Comparison of ENCODE assay signal across 20 cellular contexts in genomic region chr18:59695551-59695950, GRCh38. TPM values are rescaled to one million over a fixed set of nuclear protein-coding genes. Genes with fewer than 3 reads are reported as not detected.
DNase-seq lines count a peak whose midpoint lies in the region; FAIRE-seq and TF ChIP-seq lines count a peak whose summit lies in the region.
"Had no signal": no experiment of that assay in that cellular context is flagged by ENCODE, and none has a peak within 500 bp of the region (broad histone marks: within the 10 kb centered on the region; RNA-seq: fewer than 3 reads in every experiment).

No MANE protein-coding gene starts in this region.

- peaks cover 40% of the 10 kb centered on the region for H3K36me3 Mint-ChIP-seq in HFFc6 (ENCODE audit: low read depth)
- peaks cover 13% of the 10 kb centered on the region for H3K36me3 Mint-ChIP-seq in astrocyte (ENCODE audit: low read depth, unreplicated experiment)
- H3K36me3 Mint-ChIP-seq: CD4-positive, CD25-positive, alpha-beta regulatory T cell; memory B cell; stimulated activated effector memory CD8-positive, alpha-beta T cell treated with anti-CD3 and anti-CD28 coated beads, Interleukin-12 subunit alpha, Interleukin-12 subunit beta, amount 100 ng/mL, for 72 hours had no signal

- H3K9ac ChIP-seq in astrocyte (ENCODE audit: low read length) (peak overlapping the region; percentile 75), keratinocyte (ENCODE audit: control insufficient read depth, extremely low read depth, insufficient read depth, low read length) (peak overlapping the region; percentile 81), skeletal muscle satellite cell (ENCODE audit: low read depth, low read length) (peak overlapping the region; percentile 95)
- H3K9ac ChIP-seq: SK-N-SH had no signal

- H3K4me1 Mint-ChIP-seq in HFFc6 (ENCODE audit: low read depth) (peaks cover 77% of the 10 kb centered on the region), astrocyte (ENCODE audit: low read depth, unreplicated experiment) (peaks cover 11% of the 10 kb centered on the region)

- H3K4me3 Mint-ChIP-seq in HFFc6 (peak overlapping the region; percentile 96), astrocyte (ENCODE audit: unreplicated experiment) (no peak overlapping the region)
- H3K4me3 Mint-ChIP-seq: memory B cell; stimulated activated effector memory CD8-positive, alpha-beta T cell treated with anti-CD3 and anti-CD28 coated beads, Interleukin-12 subunit alpha, Interleukin-12 subunit beta, amount 100 ng/mL, for 72 hours had no signal

- H3K9me3 Mint-ChIP-seq in HFFc6 (peaks cover 11% of the 10 kb centered on the region), astrocyte (ENCODE audit: unreplicated experiment) (peaks cover 18% of the 10 kb centered on the region)
- H3K9me3 Mint-ChIP-seq: activated naive CD4-positive, alpha-beta T cell treated with anti-CD3 and anti-CD28 coated beads, Interleukin-2, amount 50 U/mL, for 72 hours; CD4-positive, CD25-positive, alpha-beta regulatory T cell; memory B cell; stimulated activated effector memory CD8-positive, alpha-beta T cell treated with anti-CD3 and anti-CD28 coated beads, Interleukin-12 subunit alpha, Interleukin-12 subunit beta, amount 100 ng/mL, for 72 hours had no signal

- H3K27ac Mint-ChIP-seq in HFFc6: peak overlapping the region; percentile 89
- H3K27ac Mint-ChIP-seq in astrocyte (ENCODE audit: unreplicated experiment): no peak overlapping the region
- H3K27ac Mint-ChIP-seq: activated naive CD4-positive, alpha-beta T cell treated with anti-CD3 and anti-CD28 coated beads, Interleukin-2, amount 50 U/mL, for 72 hours; CD4-positive, CD25-positive, alpha-beta regulatory T cell; memory B cell; stimulated activated effector memory CD8-positive, alpha-beta T cell treated with anti-CD3 and anti-CD28 coated beads, Interleukin-12 subunit alpha, Interleukin-12 subunit beta, amount 100 ng/mL, for 72 hours had no signal

- DNase-seq in HFFc6 (no peak), astrocyte (ENCODE audit: low read depth) (no peak), keratinocyte (ENCODE audit: low read depth, low spot score) (no peak), kidney tubule cell (ENCODE audit: low spot score) (no peak), NCI-H1930 (lab: John Stamatoyannopoulos, UW) (no peak)
- DNase-seq in activated naive CD4-positive, alpha-beta T cell (lab: John Stamatoyannopoulos, UW): no peak
- DNase-seq: CD4-positive, CD25-positive, alpha-beta regulatory T cell; dorsolateral prefrontal cortex; NCI-H187; NCI-H524 treated with DMSO at 0.1 percent for 48 hours; PC-9; SK-N-SH; T1000 had no signal

- H4K20me1 ChIP-seq in astrocyte (ENCODE audit: insufficient read depth, low read length) (no peaks in the 10 kb centered on the region), keratinocyte (ENCODE audit: control insufficient read depth, extremely low read depth, insufficient read depth, low read length) (no peaks in the 10 kb centered on the region)

- H3K4me1 ChIP-seq in astrocyte (ENCODE audit: insufficient read depth, low read length) (peaks cover 8% of the 10 kb centered on the region), keratinocyte (ENCODE audit: control insufficient read depth, extremely low read depth, insufficient read depth, low read length) (peaks cover 45% of the 10 kb centered on the region), skeletal muscle satellite cell (ENCODE audit: control insufficient read depth, insufficient read depth, low read length) (peaks cover 54% of the 10 kb centered on the region)

- H3K9me1 ChIP-seq in keratinocyte (ENCODE audit: control insufficient read depth, extremely low read depth, insufficient read depth, low read length): no peaks in the 10 kb centered on the region

- H3K79me2 ChIP-seq in astrocyte (ENCODE audit: insufficient read depth, low read length) (peaks cover 10% of the 10 kb centered on the region), keratinocyte (ENCODE audit: control insufficient read depth, insufficient read depth, low read length) (peaks cover 25% of the 10 kb centered on the region)

- H3K4me3 ChIP-seq in astrocyte (ENCODE audit: insufficient read depth, low read depth, low read length) (peak overlapping the region; percentile 71), keratinocyte (ENCODE audit: control insufficient read depth in 2 of 3, extremely low read depth in 1 of 3, insufficient read depth in 2 of 3, low read depth in 1 of 3, low read length in 3 of 3) (peak overlapping the region; percentile 64 to 75 (median 73)), skeletal muscle satellite cell (ENCODE audit: low read length) (peak overlapping the region; percentile 86)
- H3K4me3 ChIP-seq: PC-9 had no signal

- H3K9me3 ChIP-seq in astrocyte (ENCODE audit: insufficient read depth, low read depth, low read length) (no peaks in the 10 kb centered on the region), keratinocyte (ENCODE audit: control insufficient read depth, low read depth, low read length) (no peaks in the 10 kb centered on the region), skeletal muscle satellite cell (replicated peaks; ENCODE audit: low read length) (no peaks in the 10 kb centered on the region)
- H3K9me3 ChIP-seq: SK-N-SH had no signal

- TF ChIP-seq CTCF in HFFc6 (IDR thresholded peaks at IDR 0.05) (no peak), astrocyte (IDR thresholded peaks at IDR 0.05; ENCODE audit: insufficient read depth, low read depth, low read length) (no peak), keratinocyte (optimal IDR thresholded peaks at IDR 0.05 in 1 of 3, IDR thresholded peaks at IDR 0.05 in 1 of 3, conservative IDR thresholded peaks at IDR 0.05 in 1 of 3; ENCODE audit: extremely low read depth in 1 of 3, insufficient read depth in 2 of 3, low read length in 3 of 3) (no peak)

- no peaks in the 10 kb centered on the region; the same call in 1 of the 2 replicates for H3K27me3 Mint-ChIP-seq in HFFc6 (ENCODE audit: insufficient read depth)
- H3K27me3 Mint-ChIP-seq in astrocyte (ENCODE audit: low read depth, unreplicated experiment): peaks cover 40% of the 10 kb centered on the region

- FAIRE-seq in astrocyte (lab: Jason Lieb, UNC) (no peak), keratinocyte (lab: Jason Lieb, UNC) (peak; percentile 39)
- FAIRE-seq: GM18507, HTR-8/SVneo had no signal

- H3K4me2 ChIP-seq in astrocyte (ENCODE audit: low read length) (peak overlapping the region; percentile 92), keratinocyte (ENCODE audit: control insufficient read depth, extremely low read depth, insufficient read depth, low read depth, low read length) (peak overlapping the region; percentile 97), skeletal muscle satellite cell (ENCODE audit: low read length) (peak overlapping the region; percentile 87)
- H3K4me2 ChIP-seq: PC-9 had no signal

- dilution Hi-C loops in keratinocyte (cut with MboI; ENCODE audit: extremely low pct_ligation_motif_present, low sequenced_read_pairs): no loop called here

- H2AFZ ChIP-seq in astrocyte (ENCODE audit: low read depth, low read length): no peak overlapping the region
- H2AFZ ChIP-seq in keratinocyte (ENCODE audit: control insufficient read depth, low read length): no peak overlapping the region
- H2AFZ ChIP-seq: PC-9 had no signal

- H3K27me3 ChIP-seq in astrocyte (ENCODE audit: insufficient read depth, low read length): peaks cover 5% of the 10 kb centered on the region
- H3K27me3 ChIP-seq in keratinocyte (ENCODE audit: control insufficient read depth, extremely low read depth, insufficient read depth, low read length): no peaks in the 10 kb centered on the region
- H3K27me3 ChIP-seq in skeletal muscle satellite cell (ENCODE audit: control insufficient read depth, insufficient read depth, low read length): no peaks in the 10 kb centered on the region

- H3K27ac ChIP-seq in astrocyte (ENCODE audit: low read depth, low read length) (no peak overlapping the region), keratinocyte (ENCODE audit: control insufficient read depth, insufficient read depth, low read length) (no peak overlapping the region)
- H3K27ac ChIP-seq: cardiac muscle cell, dorsolateral prefrontal cortex, PC-9 had no signal

- no peaks in the 10 kb centered on the region for H3K36me3 ChIP-seq in astrocyte (ENCODE audit: insufficient read depth, low read length)
- no peaks in the 10 kb centered on the region for H3K36me3 ChIP-seq in keratinocyte (ENCODE audit: control insufficient read depth in 2 of 2, extremely low read depth in 1 of 2, insufficient read depth in 2 of 2, low read length in 2 of 2)
- peaks cover 20% of the 10 kb centered on the region for H3K36me3 ChIP-seq in skeletal muscle satellite cell (ENCODE audit: insufficient read depth, low read length)
- H3K36me3 ChIP-seq: cardiac muscle cell had no signal

RNA-seq across cellular contexts. Expression of gene CCBE1, which starts 1.7 kb away (rescaled TPM):
- 100 to 1,000 TPM; 161 to 223 (median 206) TPM for total RNA-seq in HFFc6 (2021; fragmentation: NEBNext Ultra II Directional; extraction: Animal tissue kit (Norgen Biotek cat#: 25700))
- total RNA-seq in astrocyte: 2.7 and 4.1 TPM in 2 replicates
- polyA plus RNA-seq in keratinocyte: 12.9 to 26.6 TPM (median 20.1 TPM) in 3 replicates
- 0.74 TPM for polyA plus RNA-seq in keratinocyte (2011; ENCODE audit: low read depth)
- 6.8 and 9.6 TPM in 2 replicates for polyA plus RNA-seq in keratinocyte (2011; cell fraction: cytosol; rRNA removed)
- polyA plus RNA-seq in keratinocyte (2011; cell fraction: nucleus; rRNA removed): 14.8 and 15.8 TPM in 2 replicates
- polyA plus RNA-seq in keratinocyte (2012; ENCODE audit: low replicate concordance): 2.0 and 22.9 TPM in 2 replicates
- polyA minus RNA-seq in keratinocyte: 16.6 to 28.4 TPM (median 25.3 TPM) in 3 replicates
- 4.8 TPM for polyA minus RNA-seq in keratinocyte (2011; cell fraction: cytosol; rRNA and poly(A)+ RNA removed)
- 5.8 and 21.3 TPM in 2 replicates for polyA minus RNA-seq in keratinocyte (2011; cell fraction: nucleus; rRNA and poly(A)+ RNA removed)
- total RNA-seq in skeletal muscle satellite cell (2012; rRNA removed): 56.1 and 56.5 TPM in 2 replicates
- total RNA-seq: CD4-positive, CD25-positive, alpha-beta regulatory T cell had no signal
- polyA plus RNA-seq: CD4-positive, CD25-positive, alpha-beta regulatory T cell had no signal

Comparison
In these comparisons a context has a peak if more than half of its experiments do, and no peak if none do; other contexts are left out.
1. RNA of gene CCBE1, which starts 1.7 kb away (total RNA-seq): 161 to 223 TPM in HFFc6; 2.7 to 4.1 TPM in astrocyte; every median in the first group is over 10 times any median in the second.
2. Peak in every context shown above with its lines, with median percentiles within 50 percentile points of each other: H3K4me2 ChIP-seq, H3K4me3 ChIP-seq and H3K9ac ChIP-seq.